In the genomic region with DNA sequence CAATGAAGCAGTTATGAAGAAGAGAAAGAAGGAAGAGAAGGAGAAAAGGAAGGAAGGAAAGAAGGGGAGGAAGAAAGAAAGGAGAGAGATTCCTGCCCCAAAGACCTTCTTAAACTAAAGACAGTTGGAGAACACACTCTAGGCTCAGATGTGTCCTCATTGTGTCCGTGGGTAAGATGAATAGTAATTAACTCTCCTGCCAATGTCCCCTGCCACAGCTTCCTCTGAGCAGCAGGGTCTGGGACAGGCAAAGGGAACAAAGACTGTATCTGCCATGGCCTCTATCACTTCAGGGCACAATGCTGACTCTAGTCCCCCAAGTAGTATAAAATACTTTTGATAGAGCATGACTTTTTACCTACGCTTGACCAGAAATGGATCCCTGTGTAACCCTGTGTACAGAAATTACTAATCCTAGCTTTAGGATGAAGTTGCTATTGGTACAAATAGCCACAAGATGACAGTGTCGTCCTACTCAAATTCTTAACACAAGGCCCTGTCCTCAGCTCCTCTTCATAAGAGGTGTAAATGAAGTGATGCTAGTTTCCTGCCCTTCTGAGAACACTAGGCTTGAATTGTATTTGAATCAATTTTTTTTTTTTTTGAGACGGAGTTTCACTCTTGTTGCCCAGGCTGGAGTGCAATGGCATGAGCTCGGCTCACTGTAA, we compare ENCODE assay signal across 8 cellular contexts.
DNase-seq lines count a peak whose midpoint lies in the region; ATAC-seq and TF ChIP-seq lines count a peak whose summit lies in the region.

No MANE protein-coding gene starts in this region.

- DNase-seq in DMS153 (lab: John Stamatoyannopoulos, UW) (peak; percentile 67), NCI-H345 treated with DMSO at 0.1 percent for 48 hours (lab: John Stamatoyannopoulos, UW; ENCODE audit: unreplicated experiment) (peak; percentile 34), amniotic epithelial cell (ENCODE audit: low read depth) (peak; percentile 65), iPS DF 19.7 (ENCODE audit: low read depth, low spot score) (peak; percentile 20), C1 segment of cervical spinal cord (lab: John Stamatoyannopoulos, UW) (no peak)
- no peak for DNase-seq in stimulated activated naive CD8-positive, alpha-beta T cell treated with anti-CD3 and anti-CD28 coated beads, Interleukin-15, Interleukin-2, amounts not matched to agents 100 U/mL and 50 U/mL, for 24 hours
- DNase-seq in stimulated activated CD4-positive, alpha-beta T cell treated with anti-CD3 and anti-CD28 coated beads, Interleukin-2, amount 100 ng/mL, for 48 hours, result no peak

- H3K36me3 ChIP-seq in HEK293 (ENCODE audit: control insufficient read depth in 2 of 2, insufficient read depth in 1 of 2, low read length in 2 of 2), result no peaks in the 10 kb centered on the region

- ATAC-seq in stimulated activated naive CD8-positive, alpha-beta T cell treated with anti-CD3 and anti-CD28 coated beads, Interleukin-15, Interleukin-2, amounts not matched to agents 100 U/mL and 50 U/mL, for 24 hours, result peak; percentile 56

- peaks cover 7% of the 10 kb centered on the region; the same call in 1 of the 2 replicates for H3K4me1 ChIP-seq in HEK293 (ENCODE audit: control insufficient read depth, insufficient read depth, low read length)

- no peak overlapping the region for H3K4me3 ChIP-seq in HEK293 (ENCODE audit: low read depth, low read length)

- no peaks in the 10 kb centered on the region for H3K9me3 ChIP-seq in HEK293 (ENCODE audit: control insufficient read depth, insufficient read depth, low read depth, low read length)

- TF ChIP-seq CTCF in HEK293 (tag by site-specific recombination; IDR thresholded peaks at IDR 0.05), result peak; percentile 80

- POLR2A ChIA-PET in HEK293 (lab: Yijun Ruan, JAX), result interaction anchor here (1.2 to 1.8 kb wide), 3 partner anchors 36 to 412 kb away, joined by 4 to 6 read pairs (median 5); no protein-coding TSS in a partner anchor

- CTCF ChIA-PET in HEK293 (lab: Yijun Ruan, JAX), result interaction anchor here (0.6 to 5.7 kb wide), 37 partner anchors 8 to 1365 kb away, joined by 3 to 94 read pairs (median 4); no protein-coding TSS in a partner anchor

- H3K27ac ChIP-seq in HEK293 (ENCODE audit: extremely low read depth, low read depth, low read length), result no peak overlapping the region

TF ChIP-seq in HEK293, 187 proteins besides CTCF, POLR2A, EP300 and RAD21:
- no peak for TF ChIP-seq WT1 (tag by site-specific recombination; IDR thresholded peaks at IDR 0.05)
- TF ChIP-seq ZNF610 (tag by site-specific recombination; IDR thresholded peaks at IDR 0.05; ENCODE audit: borderline replicate concordance), result no peak
- TF ChIP-seq PBX3 (CRISPR knock-in tag; IDR thresholded peaks at IDR 0.05), result no peak
- peak; percentile 52; the same call in 1 of the 2 replicates for TF ChIP-seq ZNF2 (tag by site-specific recombination; IDR thresholded peaks at IDR 0.05)
- TF ChIP-seq GLI2 (tag by site-specific recombination; IDR thresholded peaks at IDR 0.05; ENCODE audit: borderline replicate concordance, low read depth), result no peak
- TF ChIP-seq ZNF548 (tag by site-specific recombination; IDR thresholded peaks at IDR 0.05), result no peak
- TF ChIP-seq ZNF776 (tag by site-specific recombination; IDR thresholded peaks at IDR 0.05; ENCODE audit: borderline replicate concordance), result no peak
- 0 out of 2 replicates have a peak, but pooled peaks have one; percentile 15 for TF ChIP-seq ZNF629 (tag by site-specific recombination; IDR thresholded peaks at IDR 0.05)
- TF ChIP-seq ZNF426 (tag by site-specific recombination; IDR thresholded peaks at IDR 0.05), result no peak
- peak; percentile 97 for TF ChIP-seq ZNF654 (tag by site-specific recombination; IDR thresholded peaks at IDR 0.05; ENCODE audit: low read depth)
- TF ChIP-seq ZNF132 (tag by site-specific recombination; IDR thresholded peaks at IDR 0.05; ENCODE audit: borderline replicate concordance), result no peak
- no peak for TF ChIP-seq ZFP37 (tag by site-specific recombination; IDR thresholded peaks at IDR 0.05)
- TF ChIP-seq, protein P1, sequence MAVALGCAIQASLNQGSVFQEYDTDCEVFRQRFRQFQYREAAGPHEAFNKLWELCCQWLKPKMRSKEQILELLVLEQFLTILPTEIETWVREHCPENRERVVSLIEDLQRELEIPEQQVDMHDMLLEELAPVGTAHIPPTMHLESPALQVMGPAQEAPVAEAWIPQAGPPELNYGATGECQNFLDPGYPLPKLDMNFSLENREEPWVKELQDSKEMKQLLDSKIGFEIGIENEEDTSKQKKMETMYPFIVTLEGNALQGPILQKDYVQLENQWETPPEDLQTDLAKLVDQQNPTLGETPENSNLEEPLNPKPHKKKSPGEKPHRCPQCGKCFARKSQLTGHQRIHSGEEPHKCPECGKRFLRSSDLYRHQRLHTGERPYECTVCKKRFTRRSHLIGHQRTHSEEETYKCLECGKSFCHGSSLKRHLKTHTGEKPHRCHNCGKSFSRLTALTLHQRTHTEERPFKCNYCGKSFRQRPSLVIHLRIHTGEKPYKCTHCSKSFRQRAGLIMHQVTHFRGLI (tag by site-specific recombination; IDR thresholded peaks at IDR 0.05), result no peak
TF ChIP-seq in HEK293: peak in this region for 3.

Comparison
In these comparisons a context has a peak if more than half of its experiments do, and no peak if none do; other contexts are left out.
1. DNase-seq: peak in DMS153 (single experiment), NCI-H345 treated with DMSO at 0.1 percent for 48 hours (single experiment), amniotic epithelial cell (single experiment) and iPS DF 19.7 (single experiment); none in stimulated activated naive CD8-positive, alpha-beta T cell treated with anti-CD3 and anti-CD28 coated beads, Interleukin-15, Interleukin-2, amounts not matched to agents 100 U/mL and 50 U/mL, for 24 hours (single experiment), C1 segment of cervical spinal cord (0 of 14) and stimulated activated CD4-positive, alpha-beta T cell treated with anti-CD3 and anti-CD28 coated beads, Interleukin-2, amount 100 ng/mL, for 48 hours (0 of 2).